In the genomic region with DNA sequence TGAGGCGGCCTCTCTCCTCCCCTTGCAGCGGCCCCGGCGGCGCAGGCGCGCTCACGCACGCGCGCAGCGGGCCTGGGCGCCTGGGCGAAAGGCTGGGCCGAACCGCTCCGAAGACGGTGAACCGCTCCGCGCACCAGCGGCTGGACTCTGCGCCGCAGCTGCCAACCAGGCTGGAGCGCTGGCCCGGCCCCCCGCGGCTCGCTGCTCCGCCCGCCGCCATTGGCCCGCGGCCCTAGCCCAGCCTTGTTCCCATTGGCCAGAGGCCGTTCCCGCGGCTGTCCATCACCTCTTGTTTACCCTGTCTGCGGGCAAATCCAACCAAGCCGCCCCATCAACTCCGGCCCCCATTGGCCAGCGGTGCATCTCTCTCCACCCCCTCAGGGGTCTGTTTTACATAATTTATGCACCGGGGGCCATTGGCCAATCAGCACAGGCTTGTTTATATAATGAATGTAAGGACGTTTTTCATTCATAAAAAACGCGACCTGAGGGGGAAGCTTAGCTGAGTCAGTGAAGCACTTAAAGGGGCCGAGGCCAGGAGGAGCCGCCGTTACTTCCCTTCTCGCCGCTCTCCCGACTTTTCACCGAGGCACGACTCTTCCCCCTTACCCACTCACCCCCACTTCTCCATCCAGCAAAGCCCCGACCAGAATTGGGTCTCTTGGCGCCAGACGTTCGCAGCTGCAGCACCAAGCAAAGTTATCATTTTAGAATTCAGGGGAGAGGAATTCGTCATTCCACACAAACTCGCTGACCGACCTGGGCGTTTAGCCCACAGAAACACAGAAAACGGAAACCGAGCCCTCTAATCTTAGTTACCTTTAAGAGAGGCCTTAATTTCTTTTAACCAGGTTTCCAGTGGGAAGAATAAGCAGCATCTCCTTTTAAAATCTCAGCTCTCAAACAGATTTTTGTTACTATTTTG, we compare ENCODE assay signal across 1 cellular context.
TF ChIP-seq lines count a peak whose summit lies in the region.

A gene (minus strand): TSS at position 149 of the 925 bp plus-strand sequence. CDS start 3,221 bp downstream, outside the sequence.

TF ChIP-seq in K562, 482 proteins besides CTCF, POLR2A, EP300 and RAD21 (continued from another document):
- TF ChIP-seq, protein P1, sequence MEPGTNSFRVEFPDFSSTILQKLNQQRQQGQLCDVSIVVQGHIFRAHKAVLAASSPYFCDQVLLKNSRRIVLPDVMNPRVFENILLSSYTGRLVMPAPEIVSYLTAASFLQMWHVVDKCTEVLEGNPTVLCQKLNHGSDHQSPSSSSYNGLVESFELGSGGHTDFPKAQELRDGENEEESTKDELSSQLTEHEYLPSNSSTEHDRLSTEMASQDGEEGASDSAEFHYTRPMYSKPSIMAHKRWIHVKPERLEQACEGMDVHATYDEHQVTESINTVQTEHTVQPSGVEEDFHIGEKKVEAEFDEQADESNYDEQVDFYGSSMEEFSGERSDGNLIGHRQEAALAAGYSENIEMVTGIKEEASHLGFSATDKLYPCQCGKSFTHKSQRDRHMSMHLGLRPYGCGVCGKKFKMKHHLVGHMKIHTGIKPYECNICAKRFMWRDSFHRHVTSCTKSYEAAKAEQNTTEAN (CRISPR knock-in tag; IDR thresholded peaks at IDR 0.05), result no peak
- TF ChIP-seq, protein P2, sequence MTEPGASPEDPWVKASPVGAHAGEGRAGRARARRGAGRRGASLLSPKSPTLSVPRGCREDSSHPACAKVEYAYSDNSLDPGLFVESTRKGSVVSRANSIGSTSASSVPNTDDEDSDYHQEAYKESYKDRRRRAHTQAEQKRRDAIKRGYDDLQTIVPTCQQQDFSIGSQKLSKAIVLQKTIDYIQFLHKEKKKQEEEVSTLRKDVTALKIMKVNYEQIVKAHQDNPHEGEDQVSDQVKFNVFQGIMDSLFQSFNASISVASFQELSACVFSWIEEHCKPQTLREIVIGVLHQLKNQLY (CRISPR knock-in tag; conservative IDR thresholded peaks at IDR 0.05), result no peak
- peak; percentile 41; the same call in 1 of the 2 replicates for TF ChIP-seq TOE1 (IDR thresholded peaks at IDR 0.05; ENCODE audit: borderline replicate concordance)
- TF ChIP-seq TOE1 (CRISPR knock-in tag; IDR thresholded peaks at IDR 0.05; ENCODE audit: borderline replicate concordance, low read depth), result no peak
- TF ChIP-seq KDM5B (IDR thresholded peaks at IDR 0.05; ENCODE audit: insufficient replicate concordance, low read depth, low read length), result peak; percentile 78
- peak; percentile 77; the same call in 1 of the 2 replicates for TF ChIP-seq ZBTB1 (CRISPR knock-in tag; IDR thresholded peaks at IDR 0.05; ENCODE audit: borderline replicate concordance, low read depth)
- peak; percentile 91 for TF ChIP-seq TAF1 (IDR thresholded peaks at IDR 0.05; ENCODE audit: control insufficient read depth, extremely low read depth, insufficient read depth, low read length, severe bottlenecking)
- peak; percentile 69 for TF ChIP-seq TBP (optimal IDR thresholded peaks at IDR 0.05; ENCODE audit: low read depth, low read length)
- TF ChIP-seq FOXJ2 (tag; IDR thresholded peaks at IDR 0.05), result 0 out of 2 replicates have a peak, but pooled peaks have one; percentile 41
- TF ChIP-seq KLF10 (CRISPR knock-in tag; IDR thresholded peaks at IDR 0.05), result no peak
- TF ChIP-seq PCBP1 (IDR thresholded peaks at IDR 0.05; ENCODE audit: low read depth, low read length, poor library complexity, severe bottlenecking), result peak; percentile 38
- 0 out of 2 replicates have a peak, but pooled peaks have one; percentile 35 for TF ChIP-seq ETV5 (CRISPR knock-in tag; IDR thresholded peaks at IDR 0.05; ENCODE audit: low read depth)
- TF ChIP-seq ZFX (CRISPR knock-in tag; IDR thresholded peaks at IDR 0.05), result peak; percentile 64
- TF ChIP-seq, protein P3, sequence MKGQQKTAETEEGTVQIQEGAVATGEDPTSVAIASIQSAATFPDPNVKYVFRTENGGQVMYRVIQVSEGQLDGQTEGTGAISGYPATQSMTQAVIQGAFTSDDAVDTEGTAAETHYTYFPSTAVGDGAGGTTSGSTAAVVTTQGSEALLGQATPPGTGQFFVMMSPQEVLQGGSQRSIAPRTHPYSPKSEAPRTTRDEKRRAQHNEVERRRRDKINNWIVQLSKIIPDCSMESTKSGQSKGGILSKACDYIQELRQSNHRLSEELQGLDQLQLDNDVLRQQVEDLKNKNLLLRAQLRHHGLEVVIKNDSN (CRISPR knock-in tag; IDR thresholded peaks at IDR 0.05), result no peak
- no peak for TF ChIP-seq ZNF561 (CRISPR knock-in tag; conservative IDR thresholded peaks at IDR 0.05)
- 0 out of 2 replicates have a peak, but pooled peaks have one; percentile 38 for TF ChIP-seq NR2C2 (CRISPR knock-in tag; IDR thresholded peaks at IDR 0.05)
- 0 out of 2 replicates have a peak, but pooled peaks have one; percentile 17 for TF ChIP-seq NR2C2 (tag; IDR thresholded peaks at IDR 0.05)
- TF ChIP-seq ZNF121 (CRISPR knock-in tag; conservative IDR thresholded peaks at IDR 0.05), result no peak
- TF ChIP-seq CTBP1 (IDR thresholded peaks at IDR 0.05; ENCODE audit: borderline replicate concordance), result peak; percentile 97
- no peak for TF ChIP-seq NR4A1 (CRISPR knock-in tag; IDR thresholded peaks at IDR 0.05)
- TF ChIP-seq NR4A1 (tag; IDR thresholded peaks at IDR 0.05), result no peak
- TF ChIP-seq NRF1 (conservative IDR thresholded peaks at IDR 0.05 in 1 of 2, IDR thresholded peaks at IDR 0.05 in 1 of 2), result peak; percentile 91 to 92
- no peak for TF ChIP-seq KAT7 (CRISPR knock-in tag; IDR thresholded peaks at IDR 0.05; ENCODE audit: borderline replicate concordance)
- TF ChIP-seq, protein P4, sequence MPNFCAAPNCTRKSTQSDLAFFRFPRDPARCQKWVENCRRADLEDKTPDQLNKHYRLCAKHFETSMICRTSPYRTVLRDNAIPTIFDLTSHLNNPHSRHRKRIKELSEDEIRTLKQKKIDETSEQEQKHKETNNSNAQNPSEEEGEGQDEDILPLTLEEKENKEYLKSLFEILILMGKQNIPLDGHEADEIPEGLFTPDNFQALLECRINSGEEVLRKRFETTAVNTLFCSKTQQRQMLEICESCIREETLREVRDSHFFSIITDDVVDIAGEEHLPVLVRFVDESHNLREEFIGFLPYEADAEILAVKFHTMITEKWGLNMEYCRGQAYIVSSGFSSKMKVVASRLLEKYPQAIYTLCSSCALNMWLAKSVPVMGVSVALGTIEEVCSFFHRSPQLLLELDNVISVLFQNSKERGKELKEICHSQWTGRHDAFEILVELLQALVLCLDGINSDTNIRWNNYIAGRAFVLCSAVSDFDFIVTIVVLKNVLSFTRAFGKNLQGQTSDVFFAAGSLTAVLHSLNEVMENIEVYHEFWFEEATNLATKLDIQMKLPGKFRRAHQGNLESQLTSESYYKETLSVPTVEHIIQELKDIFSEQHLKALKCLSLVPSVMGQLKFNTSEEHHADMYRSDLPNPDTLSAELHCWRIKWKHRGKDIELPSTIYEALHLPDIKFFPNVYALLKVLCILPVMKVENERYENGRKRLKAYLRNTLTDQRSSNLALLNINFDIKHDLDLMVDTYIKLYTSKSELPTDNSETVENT (CRISPR knock-in tag; IDR thresholded peaks at IDR 0.05), result peak; percentile 81
- TF ChIP-seq LCOR (CRISPR knock-in tag; IDR thresholded peaks at IDR 0.05), result no peak; the same call in 1 of the 2 replicates
- TF ChIP-seq HMGN3 (IDR thresholded peaks at IDR 0.05; ENCODE audit: borderline replicate concordance, extremely low read depth, insufficient read length, low read depth, low read length), result peak; percentile 82
- TF ChIP-seq NEUROD1 (IDR thresholded peaks at IDR 0.05; ENCODE audit: borderline replicate concordance, low read depth, low read length, partially characterized antibody), result peak; percentile 93
- peak in 1 of 2 experiments; percentile 22; a peak in 1 of 4 replicates for TF ChIP-seq TBL1XR1 (IDR thresholded peaks at IDR 0.05; ENCODE audit: low read length in 2 of 2)
- peak; percentile 72; the same call in 1 of the 2 replicates for TF ChIP-seq HDAC2 (IDR thresholded peaks at IDR 0.05)
- TF ChIP-seq SP1 (CRISPR knock-in tag; IDR thresholded peaks at IDR 0.05), result peak; percentile 14; the same call in 1 of the 2 replicates
- TF ChIP-seq ZNF589 (CRISPR knock-in tag; IDR thresholded peaks at IDR 0.05; ENCODE audit: low read depth), result 0 out of 2 replicates have a peak, but pooled peaks have one; percentile 44
- TF ChIP-seq, protein P5, sequence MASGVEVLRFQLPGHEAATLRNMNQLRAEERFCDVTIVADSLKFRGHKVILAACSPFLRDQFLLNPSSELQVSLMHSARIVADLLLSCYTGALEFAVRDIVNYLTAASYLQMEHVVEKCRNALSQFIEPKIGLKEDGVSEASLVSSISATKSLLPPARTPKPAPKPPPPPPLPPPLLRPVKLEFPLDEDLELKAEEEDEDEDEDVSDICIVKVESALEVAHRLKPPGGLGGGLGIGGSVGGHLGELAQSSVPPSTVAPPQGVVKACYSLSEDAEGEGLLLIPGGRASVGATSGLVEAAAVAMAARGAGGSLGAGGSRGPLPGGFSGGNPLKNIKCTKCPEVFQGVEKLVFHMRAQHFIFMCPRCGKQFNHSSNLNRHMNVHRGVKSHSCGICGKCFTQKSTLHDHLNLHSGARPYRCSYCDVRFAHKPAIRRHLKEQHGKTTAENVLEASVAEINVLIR (CRISPR knock-in tag; IDR thresholded peaks at IDR 0.05), result no peak
- TF ChIP-seq ERF (CRISPR knock-in tag; IDR thresholded peaks at IDR 0.05), result 0 out of 2 replicates have a peak, but pooled peaks have one; percentile 30
- peak; percentile 89 for TF ChIP-seq POLR2H (tag; IDR thresholded peaks at IDR 0.05; ENCODE audit: low read depth)
- TF ChIP-seq ATF1 (CRISPR knock-in tag; IDR thresholded peaks at IDR 0.05), result no peak
- TF ChIP-seq ATF1 (tag; IDR thresholded peaks at IDR 0.05), result peak; percentile 62
- TF ChIP-seq KAT2B (IDR thresholded peaks at IDR 0.05; ENCODE audit: low read depth, low read length), result no peak
- TF ChIP-seq NFYB (IDR thresholded peaks at IDR 0.05; ENCODE audit: extremely low read depth, insufficient read length), result peak; percentile 92
- peak; percentile 90 for TF ChIP-seq CCNT2 (IDR thresholded peaks at IDR 0.05; ENCODE audit: borderline replicate concordance, extremely low read depth, insufficient read length, low read depth, low read length)
- 0 out of 2 replicates have a peak, but pooled peaks have one; percentile 38 for TF ChIP-seq EP400 (IDR thresholded peaks at IDR 0.05)
- TF ChIP-seq, protein P6, sequence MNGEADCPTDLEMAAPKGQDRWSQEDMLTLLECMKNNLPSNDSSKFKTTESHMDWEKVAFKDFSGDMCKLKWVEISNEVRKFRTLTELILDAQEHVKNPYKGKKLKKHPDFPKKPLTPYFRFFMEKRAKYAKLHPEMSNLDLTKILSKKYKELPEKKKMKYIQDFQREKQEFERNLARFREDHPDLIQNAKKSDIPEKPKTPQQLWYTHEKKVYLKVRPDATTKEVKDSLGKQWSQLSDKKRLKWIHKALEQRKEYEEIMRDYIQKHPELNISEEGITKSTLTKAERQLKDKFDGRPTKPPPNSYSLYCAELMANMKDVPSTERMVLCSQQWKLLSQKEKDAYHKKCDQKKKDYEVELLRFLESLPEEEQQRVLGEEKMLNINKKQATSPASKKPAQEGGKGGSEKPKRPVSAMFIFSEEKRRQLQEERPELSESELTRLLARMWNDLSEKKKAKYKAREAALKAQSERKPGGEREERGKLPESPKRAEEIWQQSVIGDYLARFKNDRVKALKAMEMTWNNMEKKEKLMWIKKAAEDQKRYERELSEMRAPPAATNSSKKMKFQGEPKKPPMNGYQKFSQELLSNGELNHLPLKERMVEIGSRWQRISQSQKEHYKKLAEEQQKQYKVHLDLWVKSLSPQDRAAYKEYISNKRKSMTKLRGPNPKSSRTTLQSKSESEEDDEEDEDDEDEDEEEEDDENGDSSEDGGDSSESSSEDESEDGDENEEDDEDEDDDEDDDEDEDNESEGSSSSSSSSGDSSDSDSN (IDR thresholded peaks at IDR 0.05; ENCODE audit: borderline replicate concordance in 1 of 2, low read depth in 2 of 2, low read length in 2 of 2), result peak; percentile 48 to 56; a peak in 2 of 4 replicates
- peak; percentile 57 for TF ChIP-seq SMAD1 (IDR thresholded peaks at IDR 0.05; ENCODE audit: low read depth, low read length, partially characterized antibody)
- TF ChIP-seq, protein P7, sequence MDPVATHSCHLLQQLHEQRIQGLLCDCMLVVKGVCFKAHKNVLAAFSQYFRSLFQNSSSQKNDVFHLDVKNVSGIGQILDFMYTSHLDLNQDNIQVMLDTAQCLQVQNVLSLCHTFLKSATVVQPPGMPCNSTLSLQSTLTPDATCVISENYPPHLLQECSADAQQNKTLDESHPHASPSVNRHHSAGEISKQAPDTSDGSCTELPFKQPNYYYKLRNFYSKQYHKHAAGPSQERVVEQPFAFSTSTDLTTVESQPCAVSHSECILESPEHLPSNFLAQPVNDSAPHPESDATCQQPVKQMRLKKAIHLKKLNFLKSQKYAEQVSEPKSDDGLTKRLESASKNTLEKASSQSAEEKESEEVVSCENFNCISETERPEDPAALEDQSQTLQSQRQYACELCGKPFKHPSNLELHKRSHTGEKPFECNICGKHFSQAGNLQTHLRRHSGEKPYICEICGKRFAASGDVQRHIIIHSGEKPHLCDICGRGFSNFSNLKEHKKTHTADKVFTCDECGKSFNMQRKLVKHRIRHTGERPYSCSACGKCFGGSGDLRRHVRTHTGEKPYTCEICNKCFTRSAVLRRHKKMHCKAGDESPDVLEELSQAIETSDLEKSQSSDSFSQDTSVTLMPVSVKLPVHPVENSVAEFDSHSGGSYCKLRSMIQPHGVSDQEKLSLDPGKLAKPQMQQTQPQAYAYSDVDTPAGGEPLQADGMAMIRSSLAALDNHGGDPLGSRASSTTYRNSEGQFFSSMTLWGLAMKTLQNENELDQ (CRISPR knock-in tag; IDR thresholded peaks at IDR 0.05; ENCODE audit: borderline replicate concordance), result no peak
- TF ChIP-seq ESRRB (CRISPR knock-in tag; IDR thresholded peaks at IDR 0.05; ENCODE audit: borderline replicate concordance), result no peak
- TF ChIP-seq NBN (IDR thresholded peaks at IDR 0.05; ENCODE audit: low read depth), result 0 out of 2 replicates have a peak, but pooled peaks have one; percentile 37
- TF ChIP-seq ARNT (IDR thresholded peaks at IDR 0.05), result no peak
- TF ChIP-seq KHSRP (IDR thresholded peaks at IDR 0.05), result no peak
- peak; percentile 35; the same call in 1 of the 2 replicates for TF ChIP-seq NFRKB (IDR thresholded peaks at IDR 0.05; ENCODE audit: low read depth)
- TF ChIP-seq FOSL1 (tag; conservative IDR thresholded peaks at IDR 0.05), result peak; percentile 85
- peak; percentile 35 for TF ChIP-seq CREM (IDR thresholded peaks at IDR 0.05; ENCODE audit: low read depth)
- peak; percentile 29; the same call in 1 of the 2 replicates for TF ChIP-seq MAFF (IDR thresholded peaks at IDR 0.05; ENCODE audit: low read length)
- TF ChIP-seq NONO (IDR thresholded peaks at IDR 0.05; ENCODE audit: low read depth in 2 of 2, low read length in 1 of 2), result peak in 1 of 2 experiments; percentile 68; a peak in 2 of 4 replicates
- peak; percentile 98 for TF ChIP-seq BACH1 (tag; IDR thresholded peaks at IDR 0.05)
- TF ChIP-seq RB1 (IDR thresholded peaks at IDR 0.05; ENCODE audit: low read depth), result 0 out of 2 replicates have a peak, but pooled peaks have one; percentile 11
- TF ChIP-seq ZNF354B (CRISPR knock-in tag; IDR thresholded peaks at IDR 0.05), result no peak
